Comparison of ENCODE assay signal across 16 cellular contexts in genomic region chr5:73452215-73452614, GRCh38.
"Had no signal": no experiment of that assay in that cellular context is flagged by ENCODE, and none has a peak within 500 bp of the region (broad histone marks: within the 10 kb centered on the region; RNA-seq: fewer than 3 reads in every experiment).

No MANE protein-coding gene starts in this region.

- H3K4me1 ChIP-seq: parathyroid adenoma had no signal

- H3K79me2 ChIP-seq: parathyroid adenoma had no signal

- H3K9me3 Mint-ChIP-seq: activated T-helper 2 cell treated with anti-CD3 and anti-CD28 coated beads, Interferon-gamma antibody, Interleukin-2, Interleukin-4, amounts not matched to agents 10 μg/mL and 5 μg/mL and 100 μg/mL, durations not matched to agents 14 hours and 24 hours and 36 hours had no signal

- H3K9me3 ChIP-seq: left ventricle myocardium inferior, stomach, thyroid gland, uterus had no signal

- H3K9ac ChIP-seq: parathyroid adenoma had no signal

- DNase-seq: activated CD4-positive, alpha-beta T cell treated with anti-CD3 and anti-CD28 coated beads, Interleukin-2, amount 50 U/mL, for 1 hour; activated naive CD4-positive, alpha-beta T cell treated with anti-CD3 and anti-CD28 coated beads, Interleukin-2, amount 50 U/mL, for 16 hours; amygdala; dorsolateral prefrontal cortex; kidney; left ventricle myocardium inferior; mesendoderm; stimulated activated CD4-positive, alpha-beta T cell treated with anti-CD3 and anti-CD28 coated beads, Interleukin-4, amount 100 ng/mL, for 4 hours; stomach; T-helper 2 cell; thyroid gland; uterus had no signal

- H3K27ac ChIP-seq: dorsolateral prefrontal cortex, left ventricle myocardium inferior, parathyroid adenoma, stomach, thyroid gland, uterus had no signal

- H3K36me3 ChIP-seq: left ventricle myocardium inferior, stomach, thyroid gland, uterus had no signal

- H3K4me3 ChIP-seq: thyroid gland, uterus had no signal

- H2AFZ ChIP-seq: parathyroid adenoma had no signal

- H3K27ac Mint-ChIP-seq: activated T-helper 2 cell treated with anti-CD3 and anti-CD28 coated beads, Interferon-gamma antibody, Interleukin-2, Interleukin-4, amounts not matched to agents 10 μg/mL and 5 μg/mL and 100 μg/mL, durations not matched to agents 14 hours and 24 hours and 36 hours had no signal

- FAIRE-seq: endometrium, kidney, TTC549 had no signal
